Comparison of ENCODE assay signal across 1 cellular context in genomic region chr16:89917773-89918452, GRCh38.
TF ChIP-seq lines count a peak whose summit lies in the region.

No MANE protein-coding gene starts in this region.

TF ChIP-seq in HepG2, 621 proteins besides CTCF, POLR2A, EP300 and RAD21 (continued from another document and continues in another):
- no peak; the same call in 1 of the 2 replicates for TF ChIP-seq THAP7 (CRISPR knock-in tag; IDR thresholded peaks at IDR 0.05)
- peak; percentile 98 for TF ChIP-seq IRF9 (CRISPR knock-in tag; IDR thresholded peaks at IDR 0.05; ENCODE audit: borderline replicate concordance)
- peak; percentile 97 for TF ChIP-seq ZNF256 (CRISPR knock-in tag; conservative IDR thresholded peaks at IDR 0.05)
- peak; percentile 88; the same call in 1 of the 2 replicates for TF ChIP-seq TERF1 (CRISPR knock-in tag; IDR thresholded peaks at IDR 0.05)
- TF ChIP-seq ZNF124 (CRISPR knock-in tag; IDR thresholded peaks at IDR 0.05), result peak; percentile 98
- no peak for TF ChIP-seq RFX1 (IDR thresholded peaks at IDR 0.05)
- TF ChIP-seq NR0B2 (CRISPR knock-in tag; IDR thresholded peaks at IDR 0.05), result peak; percentile 98
- no peak; the same call in 1 of the 2 replicates for TF ChIP-seq MLLT10 (CRISPR knock-in tag; IDR thresholded peaks at IDR 0.05)
- TF ChIP-seq, protein P1, sequence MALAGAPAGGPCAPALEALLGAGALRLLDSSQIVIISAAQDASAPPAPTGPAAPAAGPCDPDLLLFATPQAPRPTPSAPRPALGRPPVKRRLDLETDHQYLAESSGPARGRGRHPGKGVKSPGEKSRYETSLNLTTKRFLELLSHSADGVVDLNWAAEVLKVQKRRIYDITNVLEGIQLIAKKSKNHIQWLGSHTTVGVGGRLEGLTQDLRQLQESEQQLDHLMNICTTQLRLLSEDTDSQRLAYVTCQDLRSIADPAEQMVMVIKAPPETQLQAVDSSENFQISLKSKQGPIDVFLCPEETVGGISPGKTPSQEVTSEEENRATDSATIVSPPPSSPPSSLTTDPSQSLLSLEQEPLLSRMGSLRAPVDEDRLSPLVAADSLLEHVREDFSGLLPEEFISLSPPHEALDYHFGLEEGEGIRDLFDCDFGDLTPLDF (CRISPR knock-in tag; IDR thresholded peaks at IDR 0.05), result peak; percentile 81
- TF ChIP-seq CENPBD1 (CRISPR knock-in tag; IDR thresholded peaks at IDR 0.05; ENCODE audit: borderline replicate concordance, low read depth), result no peak; the same call in 1 of the 2 replicates
- TF ChIP-seq ZNF713 (CRISPR knock-in tag; IDR thresholded peaks at IDR 0.05), result no peak; the same call in 1 of the 2 replicates
- TF ChIP-seq SP4 (CRISPR knock-in tag; IDR thresholded peaks at IDR 0.05), result peak; percentile 75
- peak; percentile 93 for TF ChIP-seq ZNF329 (CRISPR knock-in tag; IDR thresholded peaks at IDR 0.05; ENCODE audit: low read depth)
- TF ChIP-seq CHD4 (IDR thresholded peaks at IDR 0.05; ENCODE audit: borderline replicate concordance, low read length), result no peak
- peak; percentile 90 for TF ChIP-seq ZNF709 (CRISPR knock-in tag; IDR thresholded peaks at IDR 0.05)
- no peak for TF ChIP-seq MAFF (IDR thresholded peaks at IDR 0.05; ENCODE audit: low read depth, low read length)
- TF ChIP-seq NFE2L2 (IDR thresholded peaks at IDR 0.05; ENCODE audit: low read length), result no peak
- peak; percentile 96 for TF ChIP-seq FOXP4 (CRISPR knock-in tag; IDR thresholded peaks at IDR 0.05)
- TF ChIP-seq, protein P2, sequence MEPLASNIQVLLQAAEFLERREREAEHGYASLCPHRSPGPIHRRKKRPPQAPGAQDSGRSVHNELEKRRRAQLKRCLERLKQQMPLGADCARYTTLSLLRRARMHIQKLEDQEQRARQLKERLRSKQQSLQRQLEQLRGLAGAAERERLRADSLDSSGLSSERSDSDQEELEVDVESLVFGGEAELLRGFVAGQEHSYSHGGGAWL (CRISPR knock-in tag; IDR thresholded peaks at IDR 0.05), result peak; percentile 99
- TF ChIP-seq MATR3 (CRISPR knock-in tag; IDR thresholded peaks at IDR 0.05), result 0 out of 2 replicates have a peak, but pooled peaks have one; percentile 24
- TF ChIP-seq ATRX (CRISPR knock-in tag; IDR thresholded peaks at IDR 0.05; ENCODE audit: borderline replicate concordance), result no peak
- no peak for TF ChIP-seq ZSCAN30 (CRISPR knock-in tag; IDR thresholded peaks at IDR 0.05)
- TF ChIP-seq IKZF1 (IDR thresholded peaks at IDR 0.05), result no peak
- TF ChIP-seq ZNF317 (CRISPR knock-in tag; IDR thresholded peaks at IDR 0.05), result 0 out of 2 replicates have a peak, but pooled peaks have one; percentile 74
- TF ChIP-seq ZC3H4 (CRISPR knock-in tag; IDR thresholded peaks at IDR 0.05; ENCODE audit: borderline replicate concordance), result peak; percentile 92; the same call in 1 of the 2 replicates
- TF ChIP-seq ZNF737 (CRISPR knock-in tag; IDR thresholded peaks at IDR 0.05; ENCODE audit: borderline replicate concordance), result no peak; the same call in 1 of the 2 replicates
- peak; percentile 99 for TF ChIP-seq ZNF589 (CRISPR knock-in tag; conservative IDR thresholded peaks at IDR 0.05)
- no peak for TF ChIP-seq ZNF562 (CRISPR knock-in tag; IDR thresholded peaks at IDR 0.05; ENCODE audit: borderline replicate concordance)
- peak; percentile 77 for TF ChIP-seq SRSF1 (optimal IDR thresholded peaks at IDR 0.05; ENCODE audit: low read depth, low read length)
- TF ChIP-seq, protein P3, sequence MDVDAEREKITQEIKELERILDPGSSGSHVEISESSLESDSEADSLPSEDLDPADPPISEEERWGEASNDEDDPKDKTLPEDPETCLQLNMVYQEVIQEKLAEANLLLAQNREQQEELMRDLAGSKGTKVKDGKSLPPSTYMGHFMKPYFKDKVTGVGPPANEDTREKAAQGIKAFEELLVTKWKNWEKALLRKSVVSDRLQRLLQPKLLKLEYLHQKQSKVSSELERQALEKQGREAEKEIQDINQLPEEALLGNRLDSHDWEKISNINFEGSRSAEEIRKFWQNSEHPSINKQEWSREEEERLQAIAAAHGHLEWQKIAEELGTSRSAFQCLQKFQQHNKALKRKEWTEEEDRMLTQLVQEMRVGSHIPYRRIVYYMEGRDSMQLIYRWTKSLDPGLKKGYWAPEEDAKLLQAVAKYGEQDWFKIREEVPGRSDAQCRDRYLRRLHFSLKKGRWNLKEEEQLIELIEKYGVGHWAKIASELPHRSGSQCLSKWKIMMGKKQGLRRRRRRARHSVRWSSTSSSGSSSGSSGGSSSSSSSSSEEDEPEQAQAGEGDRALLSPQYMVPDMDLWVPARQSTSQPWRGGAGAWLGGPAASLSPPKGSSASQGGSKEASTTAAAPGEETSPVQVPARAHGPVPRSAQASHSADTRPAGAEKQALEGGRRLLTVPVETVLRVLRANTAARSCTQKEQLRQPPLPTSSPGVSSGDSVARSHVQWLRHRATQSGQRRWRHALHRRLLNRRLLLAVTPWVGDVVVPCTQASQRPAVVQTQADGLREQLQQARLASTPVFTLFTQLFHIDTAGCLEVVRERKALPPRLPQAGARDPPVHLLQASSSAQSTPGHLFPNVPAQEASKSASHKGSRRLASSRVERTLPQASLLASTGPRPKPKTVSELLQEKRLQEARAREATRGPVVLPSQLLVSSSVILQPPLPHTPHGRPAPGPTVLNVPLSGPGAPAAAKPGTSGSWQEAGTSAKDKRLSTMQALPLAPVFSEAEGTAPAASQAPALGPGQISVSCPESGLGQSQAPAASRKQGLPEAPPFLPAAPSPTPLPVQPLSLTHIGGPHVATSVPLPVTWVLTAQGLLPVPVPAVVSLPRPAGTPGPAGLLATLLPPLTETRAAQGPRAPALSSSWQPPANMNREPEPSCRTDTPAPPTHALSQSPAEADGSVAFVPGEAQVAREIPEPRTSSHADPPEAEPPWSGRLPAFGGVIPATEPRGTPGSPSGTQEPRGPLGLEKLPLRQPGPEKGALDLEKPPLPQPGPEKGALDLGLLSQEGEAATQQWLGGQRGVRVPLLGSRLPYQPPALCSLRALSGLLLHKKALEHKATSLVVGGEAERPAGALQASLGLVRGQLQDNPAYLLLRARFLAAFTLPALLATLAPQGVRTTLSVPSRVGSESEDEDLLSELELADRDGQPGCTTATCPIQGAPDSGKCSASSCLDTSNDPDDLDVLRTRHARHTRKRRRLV (CRISPR knock-in tag; IDR thresholded peaks at IDR 0.05), result no peak
- peak; percentile 96 for TF ChIP-seq ISX (CRISPR knock-in tag; conservative IDR thresholded peaks at IDR 0.05)
- TF ChIP-seq RELA (CRISPR knock-in tag; IDR thresholded peaks at IDR 0.05), result no peak; the same call in 1 of the 2 replicates
- TF ChIP-seq ZNF891 (CRISPR knock-in tag; IDR thresholded peaks at IDR 0.05), result peak; percentile 97
- peak; percentile 88; the same call in 1 of the 2 replicates for TF ChIP-seq ZNF775 (CRISPR knock-in tag; IDR thresholded peaks at IDR 0.05; ENCODE audit: borderline replicate concordance)
- no peak for TF ChIP-seq GPBP1L1 (CRISPR knock-in tag; IDR thresholded peaks at IDR 0.05)
- TF ChIP-seq FOXK1 (CRISPR knock-in tag; IDR thresholded peaks at IDR 0.05; ENCODE audit: borderline replicate concordance, low read depth), result peak; percentile 91
- no peak for TF ChIP-seq FIP1L1 (IDR thresholded peaks at IDR 0.05; ENCODE audit: borderline replicate concordance, insufficient read depth, low read depth, low read length)
- TF ChIP-seq SALL1 (CRISPR knock-in tag; IDR thresholded peaks at IDR 0.05), result peak; percentile 99
- TF ChIP-seq ZFP41 (CRISPR knock-in tag; IDR thresholded peaks at IDR 0.05; ENCODE audit: borderline replicate concordance), result peak; percentile 99
- TF ChIP-seq KDM5A (IDR thresholded peaks at IDR 0.05; ENCODE audit: borderline replicate concordance, low read length), result no peak; the same call in 1 of the 2 replicates
- peak; percentile 96 for TF ChIP-seq KLF9 (CRISPR knock-in tag; IDR thresholded peaks at IDR 0.05; ENCODE audit: low read depth)
- TF ChIP-seq SMAD1 (CRISPR knock-in tag; IDR thresholded peaks at IDR 0.05; ENCODE audit: borderline replicate concordance, low read depth), result peak; percentile 94; the same call in 1 of the 2 replicates
- no peak for TF ChIP-seq HCFC1 (IDR thresholded peaks at IDR 0.05; ENCODE audit: low read depth, low read length)
- no peak for TF ChIP-seq KAT2B (IDR thresholded peaks at IDR 0.05; ENCODE audit: borderline replicate concordance, low read depth, low read length)
- TF ChIP-seq ARNTL (CRISPR knock-in tag; IDR thresholded peaks at IDR 0.05), result peak; percentile 98
- TF ChIP-seq RARA (CRISPR knock-in tag; IDR thresholded peaks at IDR 0.05), result peak; percentile 90
- TF ChIP-seq STAT5B (CRISPR knock-in tag; IDR thresholded peaks at IDR 0.05), result peak; percentile 94
- peak; percentile 99 for TF ChIP-seq BHLHE40 (IDR thresholded peaks at IDR 0.05; ENCODE audit: low read length)
- TF ChIP-seq ZNF782 (CRISPR knock-in tag; IDR thresholded peaks at IDR 0.05; ENCODE audit: borderline replicate concordance), result peak; percentile 96
- no peak for TF ChIP-seq FOXA1 (IDR thresholded peaks at IDR 0.05)
- peak; percentile 76 for TF ChIP-seq FOXA1 (CRISPR knock-in tag; IDR thresholded peaks at IDR 0.05)
- peak; percentile 95 for TF ChIP-seq ZSCAN25 (CRISPR knock-in tag; IDR thresholded peaks at IDR 0.05)
- peak; percentile 71; the same call in 1 of the 2 replicates for TF ChIP-seq CC2D1A (CRISPR knock-in tag; IDR thresholded peaks at IDR 0.05)
- peak; percentile 92 for TF ChIP-seq EEA1 (CRISPR knock-in tag; IDR thresholded peaks at IDR 0.05; ENCODE audit: borderline replicate concordance)
- TF ChIP-seq RFX3 (CRISPR knock-in tag; IDR thresholded peaks at IDR 0.05), result no peak
- TF ChIP-seq, protein P4, sequence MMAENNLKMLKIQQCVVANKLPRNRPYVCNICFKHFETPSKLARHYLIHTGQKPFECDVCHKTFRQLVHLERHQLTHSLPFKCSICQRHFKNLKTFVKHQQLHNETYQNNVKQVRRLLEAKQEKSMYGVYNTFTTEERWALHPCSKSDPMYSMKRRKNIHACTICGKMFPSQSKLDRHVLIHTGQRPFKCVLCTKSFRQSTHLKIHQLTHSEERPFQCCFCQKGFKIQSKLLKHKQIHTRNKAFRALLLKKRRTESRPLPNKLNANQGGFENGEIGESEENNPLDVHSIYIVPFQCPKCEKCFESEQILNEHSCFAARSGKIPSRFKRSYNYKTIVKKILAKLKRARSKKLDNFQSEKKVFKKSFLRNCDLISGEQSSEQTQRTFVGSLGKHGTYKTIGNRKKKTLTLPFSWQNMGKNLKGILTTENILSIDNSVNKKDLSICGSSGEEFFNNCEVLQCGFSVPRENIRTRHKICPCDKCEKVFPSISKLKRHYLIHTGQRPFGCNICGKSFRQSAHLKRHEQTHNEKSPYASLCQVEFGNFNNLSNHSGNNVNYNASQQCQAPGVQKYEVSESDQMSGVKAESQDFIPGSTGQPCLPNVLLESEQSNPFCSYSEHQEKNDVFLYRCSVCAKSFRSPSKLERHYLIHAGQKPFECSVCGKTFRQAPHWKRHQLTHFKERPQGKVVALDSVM (CRISPR knock-in tag; IDR thresholded peaks at IDR 0.05), result peak; percentile 78
